Comparison of ENCODE assay signal across 1 cellular context in genomic region chr17:44210342-44211192, GRCh38.
TF ChIP-seq lines count a peak whose summit lies in the region.

No MANE protein-coding gene starts in this region.

TF ChIP-seq in Ishikawa, 13 proteins besides CTCF, POLR2A, EP300 and RAD21 (continued from another document):
- TF ChIP-seq MAX (IDR thresholded peaks at IDR 0.05), result no peak
- TF ChIP-seq TAF1 (IDR thresholded peaks at IDR 0.05; ENCODE audit: low read depth), result no peak
- no peak for TF ChIP-seq NFIC (IDR thresholded peaks at IDR 0.05)
- TF ChIP-seq USF1 (IDR thresholded peaks at IDR 0.05), result no peak
- TF ChIP-seq YY1 (IDR thresholded peaks at IDR 0.05; ENCODE audit: low read depth), result no peak
